In genomic region chr3:154310840-154311239, GRCh38 we compare ENCODE assay signal across 26 cellular contexts. TPM values are rescaled to one million over a fixed set of nuclear protein-coding genes. Genes with fewer than 3 reads are reported as not detected.
DNase-seq lines count a peak whose midpoint lies in the region; ATAC-seq and TF ChIP-seq lines count a peak whose summit lies in the region.
"Had no signal": no experiment of that assay in that cellular context is flagged by ENCODE, and none has a peak within 500 bp of the region (broad histone marks: within the 10 kb centered on the region; RNA-seq: fewer than 3 reads in every experiment).

No MANE protein-coding gene starts in this region.

- H3K4me3 Mint-ChIP-seq in T-helper 2 cell treated with Interferon-gamma antibody and Interleukin-4, amounts not matched to agents 5 μg/mL and 100 μg/mL, for 36 hours, result no peak overlapping the region
- H3K4me3 Mint-ChIP-seq: activated naive CD8-positive, alpha-beta T cell; activated T-helper 1 cell treated with anti-CD3 and anti-CD28 coated beads, Interleukin-12 subunit alpha, Interleukin-12 subunit beta, Interleukin-2, Interleukin-4 antibody, amounts not matched to agents 30 ng/mL and 10 ng/mL and 1 ng/mL, durations not matched to agents 14 hours and 24 hours and 36 hours; CD4-positive, alpha-beta T cell; naive thymus-derived CD4-positive, alpha-beta T cell; type B pancreatic cell had no signal

- no peak overlapping the region for H3K4me3 ChIP-seq in epithelial cell of proximal tubule (ENCODE audit: low read depth, low read length)
- H3K4me3 ChIP-seq: body of pancreas, heart right ventricle, SJSA1, smooth muscle cell had no signal

- no peak for TF ChIP-seq CTCF in epithelial cell of proximal tubule (conservative IDR thresholded peaks at IDR 0.05; ENCODE audit: low read depth, low read length)

- H3K36me3 Mint-ChIP-seq in T-helper 2 cell treated with Interferon-gamma antibody and Interleukin-4, amounts not matched to agents 5 μg/mL and 100 μg/mL, for 36 hours (ENCODE audit: low read depth), result peaks cover 69% of the 10 kb centered on the region

- ATAC-seq in HG03175 (IDR thresholded peaks at IDR 0.05; ENCODE audit: unreplicated experiment), result no peak
- ATAC-seq: body of pancreas; heart right ventricle; left cardiac atrium; naive thymus-derived CD4-positive, alpha-beta T cell had no signal

- H3K27ac Mint-ChIP-seq in T-helper 2 cell treated with Interferon-gamma antibody and Interleukin-4, amounts not matched to agents 5 μg/mL and 100 μg/mL, for 36 hours, result no peak overlapping the region
- H3K27ac Mint-ChIP-seq: activated naive CD8-positive, alpha-beta T cell; activated T-helper 1 cell treated with anti-CD3 and anti-CD28 coated beads, Interleukin-12 subunit alpha, Interleukin-12 subunit beta, Interleukin-2, Interleukin-4 antibody, amounts not matched to agents 30 ng/mL and 10 ng/mL and 1 ng/mL, durations not matched to agents 14 hours and 24 hours and 36 hours; CD4-positive, alpha-beta T cell; type B pancreatic cell had no signal

- peaks cover 22% of the 10 kb centered on the region for H3K4me1 Mint-ChIP-seq in T-helper 2 cell treated with Interferon-gamma antibody and Interleukin-4, amounts not matched to agents 5 μg/mL and 100 μg/mL, for 36 hours (ENCODE audit: low read depth)

- no peaks in the 10 kb centered on the region for H3K9me3 Mint-ChIP-seq in T-helper 2 cell treated with Interferon-gamma antibody and Interleukin-4, amounts not matched to agents 5 μg/mL and 100 μg/mL, for 36 hours
- H3K9me3 Mint-ChIP-seq: activated T-helper 1 cell treated with anti-CD3 and anti-CD28 coated beads, Interleukin-12 subunit alpha, Interleukin-12 subunit beta, Interleukin-2, Interleukin-4 antibody, amounts not matched to agents 30 ng/mL and 10 ng/mL and 1 ng/mL, durations not matched to agents 14 hours and 24 hours and 36 hours; CD4-positive, alpha-beta T cell; naive thymus-derived CD4-positive, alpha-beta T cell; type B pancreatic cell had no signal

- DNase-seq in GM03348 (ENCODE audit: low spot score), result peak; percentile 21
- DNase-seq in M059J (ENCODE audit: low read depth), result peak; percentile 28
- peak; percentile 18 for DNase-seq in epithelial cell of proximal tubule (ENCODE audit: low read depth)
- peak; percentile 27 for DNase-seq in medulla oblongata (ENCODE audit: extremely low spot score)
- no peak for DNase-seq in effector CD8-positive, alpha-beta T cell (lab: John Stamatoyannopoulos, UW)
- no peak for DNase-seq in T-helper 2 cell treated with Interferon-gamma antibody and Interleukin-4, amounts not matched to agents 5 μg/mL and 100 μg/mL, for 36 hours (ENCODE audit: low spot score)
- DNase-seq: activated CD8-positive, alpha-beta memory T cell treated with anti-CD3 and anti-CD28 coated beads for 24 hours; body of pancreas; CD4-positive, alpha-beta T cell; DMS153; GDM1; heart right ventricle; KG1; left cardiac atrium; naive thymus-derived CD4-positive, alpha-beta T cell; NCI-H146; NCI-H524 treated with DMSO at 0.1 percent for 48 hours; occipital lobe; stimulated activated CD4-positive, alpha-beta T cell treated with anti-CD3 and anti-CD28 coated beads, Interleukin-2, amount 100 ng/mL, for 24 hours; T-helper 1 cell had no signal

- no peaks in the 10 kb centered on the region for H3K27me3 Mint-ChIP-seq in T-helper 2 cell treated with Interferon-gamma antibody and Interleukin-4, amounts not matched to agents 5 μg/mL and 100 μg/mL, for 36 hours (ENCODE audit: low read depth)
- H3K27me3 Mint-ChIP-seq: activated naive CD8-positive, alpha-beta T cell; CD4-positive, alpha-beta T cell; naive thymus-derived CD4-positive, alpha-beta T cell; type B pancreatic cell had no signal

RNA-seq across cellular contexts. Expression of gene DHX36, which starts 13.4 kb away (rescaled TPM):
- 29.4 and 40.2 TPM in 2 replicates for total RNA-seq in M059J (2014; rRNA removed; shearing (Covaris generic))
- 24.5 and 49.7 TPM in 2 replicates for total RNA-seq in epithelial cell of proximal tubule

Comparison
In these comparisons a context has a peak if more than half of its experiments do, and no peak if none do; other contexts are left out.
1. DNase-seq: peak in GM03348 (single experiment), M059J (single experiment), epithelial cell of proximal tubule (single experiment) and medulla oblongata (single experiment); none in effector CD8-positive, alpha-beta T cell (single experiment) and T-helper 2 cell treated with Interferon-gamma antibody and Interleukin-4, amounts not matched to agents 5 μg/mL and 100 μg/mL, for 36 hours (single experiment).